Comparison of ENCODE assay signal across 9 cellular contexts in the genomic region with DNA sequence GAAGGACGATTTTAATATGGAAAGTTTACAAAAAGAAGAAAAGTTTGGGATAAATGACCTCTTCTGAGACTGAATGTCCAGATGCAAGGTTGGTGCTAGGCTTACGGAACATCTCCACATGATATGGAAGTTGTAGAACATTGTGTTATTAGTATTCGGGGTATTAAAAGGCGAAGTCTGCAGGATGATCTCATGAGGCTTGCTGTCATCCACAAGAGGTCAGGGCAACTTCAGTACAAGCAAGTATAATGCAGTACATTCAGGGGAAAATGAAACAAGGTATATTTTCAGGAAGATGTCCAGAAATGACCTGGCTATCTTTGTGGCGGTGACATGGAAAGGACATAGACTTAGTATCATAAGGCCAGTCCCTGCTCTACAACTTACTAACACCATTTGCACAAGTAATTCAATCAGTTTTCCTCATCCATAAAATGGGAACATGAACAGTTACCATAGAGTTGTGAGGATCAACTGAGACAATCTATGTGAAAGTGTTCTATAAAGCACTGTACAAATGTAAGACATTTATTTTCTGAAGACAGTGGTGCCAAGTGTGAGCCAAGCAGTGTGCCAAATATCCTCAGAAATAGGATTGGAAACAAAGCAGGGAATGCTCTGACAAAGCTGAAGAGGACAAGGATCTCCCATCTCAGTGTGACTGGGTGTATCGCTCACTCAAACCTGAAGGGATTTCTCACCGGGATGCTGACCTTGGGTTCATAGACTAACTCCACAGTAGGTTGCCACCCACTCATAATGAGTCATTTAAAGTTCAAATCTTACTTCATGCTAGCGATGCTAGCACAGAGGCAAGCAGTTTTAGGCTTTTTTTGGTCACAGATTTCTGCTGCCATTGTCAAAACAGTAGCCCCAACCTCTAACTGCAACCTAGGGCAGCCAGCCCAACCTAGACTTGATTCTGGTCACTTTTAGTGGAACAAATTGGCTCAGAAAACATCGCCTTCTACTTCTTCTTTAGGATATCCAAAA.
DNase-seq lines count a peak whose midpoint lies in the region; ATAC-seq and TF ChIP-seq lines count a peak whose summit lies in the region.
"Had no signal": no experiment of that assay in that cellular context is flagged by ENCODE, and none has a peak within 500 bp of the region (broad histone marks: within the 10 kb centered on the region; RNA-seq: fewer than 3 reads in every experiment).

No MANE protein-coding gene starts in this region.

- H3K27ac ChIP-seq in A673 (ENCODE audit: low read depth, low read length, poor library complexity, severe bottlenecking), result peak overlapping the region; percentile 86
- H3K27ac ChIP-seq: cardiac muscle cell had no signal

- peaks cover 84% of the 10 kb centered on the region for H3K4me1 ChIP-seq in A673 (ENCODE audit: insufficient read depth, low read length, poor library complexity, severe bottlenecking)

- no peaks in the 10 kb centered on the region for H3K9me3 Mint-ChIP-seq in effector memory CD8-positive, alpha-beta T cell

- TF ChIP-seq CTCF in A673 (conservative IDR thresholded peaks at IDR 0.05; ENCODE audit: low read depth, low read length) (peak; percentile 34; the same call in 1 of the 2 replicates), LNCaP clone FGC (IDR thresholded peaks at IDR 0.05; ENCODE audit: control insufficient read depth, extremely low read depth, insufficient read depth) (peak; percentile 22; the same call in 1 of the 2 replicates)

- H3K27me3 ChIP-seq in A673 (replicated peaks; ENCODE audit: insufficient read depth, low read depth, low read length, poor library complexity), result no peaks in the 10 kb centered on the region
- H3K27me3 ChIP-seq: cardiac muscle cell had no signal

- peak overlapping the region; percentile 2 to 7 for H3K27ac Mint-ChIP-seq in effector memory CD8-positive, alpha-beta T cell

- H3K36me3 Mint-ChIP-seq in effector memory CD8-positive, alpha-beta T cell (ENCODE audit: insufficient read depth), result peaks cover 2% of the 10 kb centered on the region

- H3K9me3 ChIP-seq in A673 (ENCODE audit: low read depth, low read length, poor library complexity, severe bottlenecking), result no peaks in the 10 kb centered on the region

- no peaks in the 10 kb centered on the region for H3K36me3 ChIP-seq in A673 (ENCODE audit: insufficient read depth, low read length, poor library complexity, severe bottlenecking)
- H3K36me3 ChIP-seq: cardiac muscle cell had no signal

- peak; percentile 61 for DNase-seq in A673 (ENCODE audit: low spot score)
- no peak for DNase-seq in LNCaP clone FGC (ENCODE audit: low read depth)
- no peak for DNase-seq in effector memory CD8-positive, alpha-beta T cell
- peak; percentile 45 for DNase-seq in skeletal muscle cell (ENCODE audit: low read depth)
- no peak for DNase-seq in NCI-H187 treated with DMSO at 0.1 percent for 48 hours (lab: John Stamatoyannopoulos, UW)
- DNase-seq in iPS-NIHi7 (ENCODE audit: extremely low spot score), result no peak
- DNase-seq in NCI-H748 (lab: John Stamatoyannopoulos, UW; ENCODE audit: unreplicated experiment), result no peak

- ATAC-seq in GM19395 (IDR thresholded peaks at IDR 0.05; ENCODE audit: unreplicated experiment), result peak; percentile 64
- no peak for ATAC-seq in effector memory CD8-positive, alpha-beta T cell (replicated peaks)

- H3K4me3 ChIP-seq in A673 (ENCODE audit: low read depth, low read length, poor library complexity, severe bottlenecking) (peak overlapping the region; percentile 20), LNCaP clone FGC (ENCODE audit: low read depth, low read length) (no peak overlapping the region), skeletal muscle cell (ENCODE audit: low read depth, low read length) (no peak overlapping the region)
- H3K4me3 ChIP-seq: cardiac muscle cell had no signal

- H3K27me3 Mint-ChIP-seq in effector memory CD8-positive, alpha-beta T cell, result no peaks in the 10 kb centered on the region

- POLR2A ChIA-PET in A673 (lab: Charles Lee; ENCODE audit: low non-redundant PET), result no interaction called here

- peaks cover 2 to 12% of the 10 kb centered on the region in 2 donors for H3K4me1 Mint-ChIP-seq in effector memory CD8-positive, alpha-beta T cell (ENCODE audit: low read depth in 2 of 2)

- TSS peak; percentile 58 for BruUV-seq in A673 (replicated peaks; lab: Mats Ljungman, UMichigan)

- intact Hi-C loops in A673 (cut with micrococcal nuclease; ENCODE audit: unreplicated experiment), result loop anchor here (5.0 to 10.0 kb wide), 3 partner anchors 35 to 1423 kb away; no protein-coding TSS in a partner anchor

- CTCF ChIA-PET in A673 (lab: Charles Lee), result no interaction called here

- H3K4me3 Mint-ChIP-seq in effector memory CD8-positive, alpha-beta T cell, result no peak overlapping the region

Comparison
In these comparisons a context has a peak if more than half of its experiments do, and no peak if none do; other contexts are left out.
1. DNase-seq: peak in A673 (single experiment) and skeletal muscle cell (single experiment); none in LNCaP clone FGC (single experiment), effector memory CD8-positive, alpha-beta T cell (0 of 3), NCI-H187 treated with DMSO at 0.1 percent for 48 hours (single experiment), iPS-NIHi7 (single experiment) and NCI-H748 (single experiment).